Comparison of ENCODE assay signal across 8 cellular contexts in the genomic region with DNA sequence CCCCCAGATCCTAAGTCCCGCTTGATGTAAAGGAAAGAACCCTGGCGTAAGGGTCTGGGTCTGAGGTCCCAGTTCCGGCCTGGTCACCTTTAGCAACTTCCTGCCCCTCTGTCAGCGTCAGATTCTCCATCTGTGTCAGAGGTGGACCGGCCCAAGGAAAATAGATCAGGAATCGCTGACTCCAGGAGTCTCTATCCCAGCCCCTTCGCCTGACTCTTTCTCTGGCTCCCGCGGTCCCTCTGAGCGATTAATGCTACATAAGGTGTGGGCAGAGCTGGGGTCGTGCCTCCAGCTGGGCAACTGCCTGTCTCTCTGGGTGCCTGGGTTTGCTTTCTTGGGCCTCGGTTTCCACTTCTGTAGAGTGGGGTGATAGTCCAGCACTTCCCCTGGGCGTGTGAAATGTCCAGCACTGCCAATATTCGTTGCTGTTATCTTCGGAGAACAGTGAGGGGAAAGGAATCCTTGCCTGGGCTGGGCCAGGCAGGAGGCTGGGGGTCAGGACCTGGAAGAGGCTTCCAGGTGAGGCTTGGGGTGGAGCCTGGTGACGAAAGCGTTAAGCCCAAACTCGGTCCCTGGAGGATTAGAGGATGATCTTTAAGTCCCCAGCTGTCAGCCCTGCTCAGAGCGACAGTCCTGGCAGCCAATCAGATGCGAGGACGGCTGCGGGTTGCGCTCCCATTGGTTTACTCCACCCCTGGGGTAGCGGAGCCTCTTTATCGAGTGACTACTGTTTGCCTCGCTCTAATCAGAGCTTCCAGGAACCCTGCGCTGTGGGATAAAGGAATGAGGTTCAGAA. TPM values are rescaled to one million over a fixed set of nuclear protein-coding genes. Genes with fewer than 3 reads are reported as not detected.
DNase-seq lines count a peak whose midpoint lies in the region; ATAC-seq, FAIRE-seq and TF ChIP-seq lines count a peak whose summit lies in the region.

No MANE protein-coding gene starts in this region.

- DNase-seq in GM12891 (ENCODE audit: insufficient read length, low spot score) (peak; percentile 99), NCI-H2196 treated with DMSO at 0.1 percent for 48 hours (lab: John Stamatoyannopoulos, UW; ENCODE audit: unreplicated experiment) (peak; percentile 81), activated B cell treated with CpG ODN at 0.5 μM for 24 hours (peak; percentile 78), cardiac fibroblast (ENCODE audit: low read depth in 2 of 2) (peak; percentile 95), immature natural killer cell (peak; percentile 78 to 82 (median 80)), smooth muscle cell (lab: John Stamatoyannopoulos, UW; ENCODE audit: unreplicated experiment) (peak; percentile 38)

- H3K27me3 Mint-ChIP-seq in activated B cell treated with CpG ODN at 0.5 μM for 24 hours, result no peaks in the 10 kb centered on the region
- peaks cover 0 to 18% (median 11%) of the 10 kb centered on the region in 3 donors for H3K27me3 Mint-ChIP-seq in immature natural killer cell (ENCODE audit: low read depth in 3 of 3)

- WGBS in smooth muscle cell (ENCODE audit: low lambda C conversion rate), result 9% methylated on average over 27 of the region's 27 CpGs

- no peak overlapping the region for H2AFZ ChIP-seq in smooth muscle cell (ENCODE audit: low read depth)

- TF ChIP-seq CTCF in activated B cell treated with CpG ODN at 0.5 μM for 24 hours (IDR thresholded peaks at IDR 0.05), result no peak
- no peak for TF ChIP-seq CTCF in cardiac fibroblast (IDR thresholded peaks at IDR 0.05; ENCODE audit: low read depth, low read length)
- TF ChIP-seq CTCF in smooth muscle cell (IDR thresholded peaks at IDR 0.05; ENCODE audit: borderline replicate concordance, insufficient read depth, poor library complexity, severe bottlenecking), result no peak

- CTCF ChIA-PET in activated B cell treated with CpG ODN at 0.5 μM for 24 hours (lab: Charles Lee), result interaction anchor here (1.7 to 4.2 kb wide), 3 partner anchors 14 to 203 kb away, joined by 5 to 15 read pairs (median 5); partner anchors contain the start of gene CNN2

- H3K4me3 Mint-ChIP-seq in activated B cell treated with CpG ODN at 0.5 μM for 24 hours (peak overlapping the region; percentile 98), immature natural killer cell (peak overlapping the region; percentile 97 to 99 (median 98))

- no peaks in the 10 kb centered on the region for H3K9me3 ChIP-seq in smooth muscle cell (replicated peaks; ENCODE audit: low read depth)

- H4K20me1 ChIP-seq in smooth muscle cell (ENCODE audit: low read depth), result peaks cover 40% of the 10 kb centered on the region

- FAIRE-seq in GM12891 (lab: Jason Lieb, UNC), result no peak

- POLR2A ChIA-PET in activated B cell treated with CpG ODN at 0.5 μM for 24 hours (lab: Charles Lee), result interaction anchor here (0.6 to 9.9 kb wide), 26 partner anchors 8 to 324 kb away, joined by 3 to 365 read pairs (median 4); partner anchors contain the start of genes ARHGAP45, CIRBP, CNN2 and FAM174C

- TF ChIP-seq POLR2A in GM12891 (IDR thresholded peaks at IDR 0.05; ENCODE audit: low read depth, low read length), result no peak

- H3K36me3 ChIP-seq in smooth muscle cell (ENCODE audit: low read depth), result no peaks in the 10 kb centered on the region

- peaks cover 6% of the 10 kb centered on the region for H3K4me1 ChIP-seq in smooth muscle cell (ENCODE audit: low read depth)

- peak overlapping the region; percentile 53 to 65 for H3K4me3 ChIP-seq in cardiac fibroblast (replicated peaks in 1 of 2; ENCODE audit: low read depth in 2 of 2, low read length in 2 of 2)
- peak overlapping the region; percentile 54 for H3K4me3 ChIP-seq in smooth muscle cell

- peaks cover 5% of the 10 kb centered on the region for H3K79me2 ChIP-seq in smooth muscle cell (ENCODE audit: low read depth)

- H3K36me3 Mint-ChIP-seq in activated B cell treated with CpG ODN at 0.5 μM for 24 hours (ENCODE audit: low read depth) (peaks cover 50% of the 10 kb centered on the region), immature natural killer cell (peaks cover 0 to 16% (median 0%) of the 10 kb centered on the region in 3 donors)

- no peaks in the 10 kb centered on the region for H3F3A ChIP-seq in smooth muscle cell (ENCODE audit: low read depth)

- peak overlapping the region; percentile 87 for H3K4me2 ChIP-seq in smooth muscle cell

- H3K9ac ChIP-seq in smooth muscle cell (ENCODE audit: low read depth), result no peak overlapping the region

- no peaks in the 10 kb centered on the region for H3K9me3 Mint-ChIP-seq in activated B cell treated with CpG ODN at 0.5 μM for 24 hours
- H3K9me3 Mint-ChIP-seq in immature natural killer cell, result no peaks in the 10 kb centered on the region

- no peaks in the 10 kb centered on the region for H3K27me3 ChIP-seq in smooth muscle cell (ENCODE audit: low read depth)

- H3K4me1 Mint-ChIP-seq in activated B cell treated with CpG ODN at 0.5 μM for 24 hours (peaks cover 59% of the 10 kb centered on the region), immature natural killer cell (peaks cover 41 to 44% of the 10 kb centered on the region in 2 donors)

- intact Hi-C loops in activated B cell treated with CpG ODN at 0.5 μM for 24 hours (cut with micrococcal nuclease), result loop anchor here (1.0 to 2.0 kb wide), 4 partner anchors 14 to 37 kb away; partner anchors contain the start of genes CNN2, RNU6-2 and TMEM259

- ATAC-seq in HG03103 (IDR thresholded peaks at IDR 0.05; ENCODE audit: low read depth, unreplicated experiment) (peak; percentile 33), activated B cell treated with CpG ODN at 0.5 μM for 24 hours (ENCODE audit: low read depth) (peak; percentile 51), GM18519 (IDR thresholded peaks at IDR 0.05; ENCODE audit: low FRiP score, unreplicated experiment) (no peak)

- H3K27ac Mint-ChIP-seq in activated B cell treated with CpG ODN at 0.5 μM for 24 hours, result peak overlapping the region; percentile 96
- H3K27ac Mint-ChIP-seq in immature natural killer cell, result peak overlapping the region; percentile 74 to 93 (median 92)

- no peak overlapping the region for H3K27ac ChIP-seq in smooth muscle cell (ENCODE audit: low read depth)

TF ChIP-seq in GM12891, 5 proteins besides CTCF, POLR2A, EP300 and RAD21:
- TF ChIP-seq POLR2AphosphoS5 (IDR thresholded peaks at IDR 0.05; ENCODE audit: low read depth, low read length) (no peak), SPI1 (IDR thresholded peaks at IDR 0.05; ENCODE audit: low read depth, low read length) (no peak), POU2F2 (IDR thresholded peaks at IDR 0.05; ENCODE audit: low read depth, low read length) (no peak), TAF1 (IDR thresholded peaks at IDR 0.05; ENCODE audit: low read depth, low read length) (no peak), PAX5 (IDR thresholded peaks at IDR 0.05; ENCODE audit: insufficient read depth, low read length, severe bottlenecking) (no peak)

RNA-seq across cellular contexts. Expression of gene ABCA7, which starts 0.8 kb away (rescaled TPM):
- polyA plus RNA-seq in GM12891 (2012; ENCODE audit: low read depth, missing spikeins), result 13.2 TPM
- 164 and 188 TPM in 2 replicates for total RNA-seq in activated B cell treated with CpG ODN at 0.5 μM for 24 hours
- polyA plus RNA-seq in immature natural killer cell, result 10 to 100 TPM in 1 of 3 donors, 1 to 10 TPM in 2; 4.5 to 13.3 (median 5.2) TPM
- 4.1 and 5.0 TPM in 2 replicates for total RNA-seq in smooth muscle cell
- polyA plus RNA-seq in smooth muscle cell, result 11.8 and 26.5 TPM in 2 replicates

RNA-seq across cellular contexts. Expression of gene CNN2, which starts 14.3 kb away (rescaled TPM):
- polyA plus RNA-seq in GM12891 (2012; ENCODE audit: low read depth, missing spikeins), result 101 TPM
- total RNA-seq in activated B cell treated with CpG ODN at 0.5 μM for 24 hours, result 352 and 371 TPM in 2 replicates
- polyA plus RNA-seq in immature natural killer cell, result 100 to 1,000 TPM; 227 to 382 (median 255) TPM
- 150 and 155 TPM in 2 replicates for total RNA-seq in smooth muscle cell
- 392 and 404 TPM in 2 replicates for polyA plus RNA-seq in smooth muscle cell

RNA-seq across cellular contexts. Expression of gene RNU6-2, which starts 19.4 kb away (rescaled TPM):
- polyA plus RNA-seq in GM12891 (2012; ENCODE audit: low read depth, missing spikeins), result not detected
- total RNA-seq in activated B cell treated with CpG ODN at 0.5 μM for 24 hours (not detected in 2 replicates), smooth muscle cell (not detected in 2 replicates)
- polyA plus RNA-seq in immature natural killer cell (not detected), smooth muscle cell (not detected in 2 replicates)

RNA-seq across cellular contexts. Expression of gene TMEM259, which starts 19.8 kb away (rescaled TPM):
- 82.3 TPM for polyA plus RNA-seq in GM12891 (2012; ENCODE audit: low read depth, missing spikeins)
- total RNA-seq in activated B cell treated with CpG ODN at 0.5 μM for 24 hours (223 and 257 TPM in 2 replicates), smooth muscle cell (112 and 133 TPM in 2 replicates)
- polyA plus RNA-seq in immature natural killer cell (100 to 1,000 TPM in 1 of 3 donors, 10 to 100 TPM in 2; 45.6 to 102 (median 61.1) TPM), smooth muscle cell (232 and 301 TPM in 2 replicates)

RNA-seq across cellular contexts. Expression of gene ARHGAP45, which starts 26.3 kb away (rescaled TPM):
- polyA plus RNA-seq in GM12891 (2012; ENCODE audit: low read depth, missing spikeins), result 71.9 TPM
- total RNA-seq in activated B cell treated with CpG ODN at 0.5 μM for 24 hours, result 266 and 312 TPM in 2 replicates
- polyA plus RNA-seq in immature natural killer cell, result 100 to 1,000 TPM; 164 to 417 (median 169) TPM
- total RNA-seq in smooth muscle cell, result 4.4 and 8.7 TPM in 2 replicates
- 8.0 and 13.9 TPM in 2 replicates for polyA plus RNA-seq in smooth muscle cell

Comparison
In these comparisons a context has a peak if more than half of its experiments do, and no peak if none do; other contexts are left out.
1. DNase-seq: peak in every context shown above with its lines; median percentile 99 in GM12891; 95 in cardiac fibroblast; 81 in NCI-H2196 treated with DMSO at 0.1 percent for 48 hours; 80 in immature natural killer cell; 78 in activated B cell treated with CpG ODN at 0.5 μM for 24 hours; 38 in smooth muscle cell.
2. RNA of gene ABCA7, which starts 0.8 kb away (total RNA-seq): 164 to 188 TPM in activated B cell treated with CpG ODN at 0.5 μM for 24 hours; 4.1 to 5.0 TPM in smooth muscle cell; every median in the first group is over 10 times any median in the second.